Comparison of ENCODE assay signal across 13 cellular contexts in genomic region chr4:11436673-11437072, GRCh38. TPM values are rescaled to one million over a fixed set of nuclear protein-coding genes. Genes with fewer than 3 reads are reported as not detected.
A peak's percentile ranks its signal among the peaks of the same experiment; 100 is the strongest.
DNase-seq lines count a peak whose midpoint lies in the region; ATAC-seq and TF ChIP-seq lines count a peak whose summit lies in the region.
"Had no signal": no experiment of that assay in that cellular context is flagged by ENCODE, and none has a peak within 500 bp of the region (broad histone marks: within the 10 kb centered on the region; RNA-seq: fewer than 3 reads in every experiment).

No MANE protein-coding gene starts in this region.

- no peaks in the 10 kb centered on the region for H3K36me3 Mint-ChIP-seq in stimulated activated memory B cell treated with anti-CD40 and anti-IgM and Interleukin-4, amounts not matched to agents 10 μg/mL and 1 μg/mL and 100 μg/mL, for 72 hours
- H3K36me3 Mint-ChIP-seq: CD8-positive, alpha-beta memory T cell had no signal

- TF ChIP-seq CTCF in omental fat pad (IDR thresholded peaks at IDR 0.05): no peak

- no peaks in the 10 kb centered on the region for H3K27me3 Mint-ChIP-seq in stimulated activated memory B cell treated with anti-CD40 and anti-IgM and Interleukin-4, amounts not matched to agents 10 μg/mL and 1 μg/mL and 100 μg/mL, for 72 hours

- peak overlapping the region; percentile 55 for H3K27ac Mint-ChIP-seq in stimulated activated memory B cell treated with anti-CD40 and anti-IgM and Interleukin-4, amounts not matched to agents 10 μg/mL and 1 μg/mL and 100 μg/mL, for 72 hours
- H3K27ac Mint-ChIP-seq: CD8-positive, alpha-beta memory T cell had no signal

- no peaks in the 10 kb centered on the region for H3K9me3 Mint-ChIP-seq in stimulated activated memory B cell treated with anti-CD40 and anti-IgM and Interleukin-4, amounts not matched to agents 10 μg/mL and 1 μg/mL and 100 μg/mL, for 72 hours
- H3K9me3 Mint-ChIP-seq: CD8-positive, alpha-beta memory T cell had no signal

- DNase-seq in NCI-H2171 treated with DMSO at 0.1 percent for 48 hours (lab: John Stamatoyannopoulos, UW): peak; percentile 15
- DNase-seq in NCI-H2171 (lab: John Stamatoyannopoulos, UW): no peak
- peak; percentile 56 for DNase-seq in NCI-H69 (lab: John Stamatoyannopoulos, UW)
- DNase-seq in DMS53 treated with DMSO at 0.1 percent for 48 hours (lab: John Stamatoyannopoulos, UW; ENCODE audit: unreplicated experiment): no peak
- no peak for DNase-seq in NCI-H524 (lab: John Stamatoyannopoulos, UW)
- DNase-seq in omental fat pad (ENCODE audit: low spot score): no peak
- DNase-seq: CD8-positive, alpha-beta memory T cell; dorsolateral prefrontal cortex; midbrain; SK-N-SH had no signal

- H3K4me1 Mint-ChIP-seq in stimulated activated memory B cell treated with anti-CD40 and anti-IgM and Interleukin-4, amounts not matched to agents 10 μg/mL and 1 μg/mL and 100 μg/mL, for 72 hours: peaks cover 47% of the 10 kb centered on the region
- H3K4me1 Mint-ChIP-seq: CD8-positive, alpha-beta memory T cell had no signal

- H3K4me3 Mint-ChIP-seq in stimulated activated memory B cell treated with anti-CD40 and anti-IgM and Interleukin-4, amounts not matched to agents 10 μg/mL and 1 μg/mL and 100 μg/mL, for 72 hours: peak overlapping the region; percentile 42
- H3K4me3 Mint-ChIP-seq: CD8-positive, alpha-beta memory T cell had no signal

- ATAC-seq in HG02642 (IDR thresholded peaks at IDR 0.05; ENCODE audit: poor library complexity, unreplicated experiment) (peak; percentile 74), omental fat pad (ENCODE audit: low FRiP score) (no peak)
- ATAC-seq in stimulated activated memory B cell treated with anti-CD40 and anti-IgM and Interleukin-4, amounts not matched to agents 10 μg/mL and 1 μg/mL and 100 μg/mL, for 72 hours: peak; percentile 74

RNA-seq across cellular contexts. Expression of gene HS3ST1, which starts 8.0 kb away (rescaled TPM):
- total RNA-seq in omental fat pad: 10 to 100 TPM in 1 of 4 donors, 1 to 10 TPM in 3; 1.1 to 16.3 (median 3.6) TPM
- total RNA-seq: A172 had no signal

Comparison
In these comparisons a context has a peak if more than half of its experiments do, and no peak if none do; other contexts are left out.
1. DNase-seq: peak in NCI-H2171 treated with DMSO at 0.1 percent for 48 hours (single experiment) and NCI-H69 (single experiment); none in NCI-H2171 (single experiment), DMS53 treated with DMSO at 0.1 percent for 48 hours (single experiment), NCI-H524 (0 of 2) and omental fat pad (single experiment).